19 cellular contexts compared by ENCODE assay signal in genomic region chrX:108396986-108397385, GRCh38. TPM values are rescaled to one million over a fixed set of nuclear protein-coding genes. Genes with fewer than 3 reads are reported as not detected.
DNase-seq lines count a peak whose midpoint lies in the region; ATAC-seq, FAIRE-seq and TF ChIP-seq lines count a peak whose summit lies in the region.
"Had no signal": no experiment of that assay in that cellular context is flagged by ENCODE, and none has a peak within 500 bp of the region (broad histone marks: within the 10 kb centered on the region; RNA-seq: fewer than 3 reads in every experiment).

No MANE protein-coding gene starts in this region.

- H3K4me1 ChIP-seq in A549 (peaks cover 68% of the 10 kb centered on the region), astrocyte (ENCODE audit: insufficient read depth, low read length) (peaks cover 10% of the 10 kb centered on the region), hepatocyte (ENCODE audit: insufficient read depth) (no peaks in the 10 kb centered on the region)
- H3K4me1 ChIP-seq in effector memory CD4-positive, alpha-beta T cell (ENCODE audit: control insufficient read depth, insufficient read depth, low read length, poor library complexity, severe bottlenecking): no peaks in the 10 kb centered on the region

- peak overlapping the region; percentile 73 for H3K4me3 Mint-ChIP-seq in HFFc6
- H3K4me3 Mint-ChIP-seq in astrocyte (ENCODE audit: unreplicated experiment): no peak overlapping the region

- H2AFZ ChIP-seq in astrocyte (ENCODE audit: low read depth, low read length) (no peak overlapping the region), hepatocyte (no peak overlapping the region)

- H3K9me3 ChIP-seq in A549 (no peaks in the 10 kb centered on the region), astrocyte (ENCODE audit: insufficient read depth, low read depth, low read length) (no peaks in the 10 kb centered on the region), hepatocyte (ENCODE audit: low read depth) (no peaks in the 10 kb centered on the region)
- H3K9me3 ChIP-seq in effector memory CD4-positive, alpha-beta T cell (ENCODE audit: control insufficient read depth, low read length): no peaks in the 10 kb centered on the region

- TF ChIP-seq EP300 in A549 (IDR thresholded peaks at IDR 0.05): no peak

- H3K4me1 Mint-ChIP-seq in HFFc6 (ENCODE audit: low read depth) (peaks cover 45% of the 10 kb centered on the region), astrocyte (ENCODE audit: low read depth, unreplicated experiment) (peaks cover 27% of the 10 kb centered on the region)

- H3K4me2 ChIP-seq in A549: peak overlapping the region; percentile 74
- peak overlapping the region; percentile 30 for H3K4me2 ChIP-seq in astrocyte (ENCODE audit: low read length)
- no peak overlapping the region for H3K4me2 ChIP-seq in hepatocyte

- no peaks in the 10 kb centered on the region for H3K9me2 ChIP-seq in hepatocyte (replicated peaks; ENCODE audit: insufficient read depth)

- H3K36me3 Mint-ChIP-seq in HFFc6 (ENCODE audit: low read depth): no peaks in the 10 kb centered on the region
- no peaks in the 10 kb centered on the region for H3K36me3 Mint-ChIP-seq in astrocyte (ENCODE audit: low read depth, unreplicated experiment)

- H3K4me3 ChIP-seq in A549 (no peak overlapping the region), astrocyte (ENCODE audit: insufficient read depth, low read depth, low read length) (no peak overlapping the region), hepatocyte (no peak overlapping the region), brain microvascular endothelial cell (ENCODE audit: low read depth, low read length) (no peak overlapping the region)
- no peak overlapping the region for H3K4me3 ChIP-seq in effector memory CD4-positive, alpha-beta T cell (ENCODE audit: insufficient read depth, low read depth, low read length, poor library complexity, severe bottlenecking)

- peak; percentile 96 for FAIRE-seq in A549 (lab: Jason Lieb, UNC)
- peak; percentile 85 for FAIRE-seq in astrocyte (lab: Jason Lieb, UNC)
- FAIRE-seq: G401.6, GM12891, HTR-8/SVneo had no signal

- H3K36me3 ChIP-seq in astrocyte (ENCODE audit: insufficient read depth, low read length) (no peaks in the 10 kb centered on the region), hepatocyte (replicated peaks; ENCODE audit: insufficient read depth, low read depth) (no peaks in the 10 kb centered on the region), brain microvascular endothelial cell (replicated peaks) (no peaks in the 10 kb centered on the region)
- H3K36me3 ChIP-seq in effector memory CD4-positive, alpha-beta T cell (ENCODE audit: control insufficient read depth, insufficient read depth, low read length): no peaks in the 10 kb centered on the region

- no peak for DNase-seq in A549 (ENCODE audit: low read depth in 1 of 2, low spot score in 1 of 2)
- no peak for DNase-seq in HFFc6
- DNase-seq in astrocyte (ENCODE audit: low read depth): no peak
- no peak for DNase-seq in hepatocyte (ENCODE audit: low spot score)
- no peak for DNase-seq in UCSD-AML1 (lab: John Stamatoyannopoulos, UW; ENCODE audit: unreplicated experiment)
- DNase-seq in effector memory CD4-positive, alpha-beta T cell: no peak
- DNase-seq in KBM-7: no peak
- no peak for DNase-seq in brain microvascular endothelial cell
- DNase-seq: 8988T, MM.1S, NCI-H1105, NCI-H1694 treated with DMSO at 0.1 percent for 48 hours, NCI-H446 treated with DMSO at 0.1 percent for 48 hours, NCI-H774, SIG-M5 had no signal

- peak overlapping the region; percentile 62 for H3K27ac Mint-ChIP-seq in HFFc6
- H3K27ac Mint-ChIP-seq in astrocyte (ENCODE audit: unreplicated experiment): peak overlapping the region; percentile 20

- TF ChIP-seq RAD21 in A549 (conservative IDR thresholded peaks at IDR 0.05 in 1 of 2, IDR thresholded peaks at IDR 0.05 in 1 of 2): no peak

- no peaks in the 10 kb centered on the region for H3K9me3 Mint-ChIP-seq in HFFc6
- H3K9me3 Mint-ChIP-seq in astrocyte (ENCODE audit: unreplicated experiment): peaks cover 2% of the 10 kb centered on the region

- H3K27ac ChIP-seq in A549 (peak overlapping the region; percentile 84 to 90), astrocyte (ENCODE audit: low read depth, low read length) (no peak overlapping the region), hepatocyte (peak overlapping the region; percentile 83), brain microvascular endothelial cell (no peak overlapping the region)
- no peak overlapping the region for H3K27ac ChIP-seq in effector memory CD4-positive, alpha-beta T cell (ENCODE audit: insufficient read depth, low read length, poor library complexity, severe bottlenecking)
- H3K27ac ChIP-seq: C4-2B had no signal

- CTCF ChIA-PET in A549 (lab: Yijun Ruan, JAX): no interaction called here

- POLR2A ChIA-PET in A549 (lab: Yijun Ruan, JAX): no interaction called here

- H3K9ac ChIP-seq in astrocyte (ENCODE audit: low read length): no peak overlapping the region

- H3K27me3 Mint-ChIP-seq in HFFc6 (ENCODE audit: insufficient read depth): no peaks in the 10 kb centered on the region
- no peaks in the 10 kb centered on the region for H3K27me3 Mint-ChIP-seq in astrocyte (ENCODE audit: low read depth, unreplicated experiment)

- no peak for ATAC-seq in A549

- WGBS in A549 (ENCODE audit: missing lambda C conversion rate): 79% methylated on average over 1 of the region's 1 CpG
- 79% methylated on average over 1 of the region's 1 CpG for WGBS in hepatocyte (ENCODE audit: low lambda C conversion rate, missing lambda C conversion rate)

- no peaks in the 10 kb centered on the region for H3K79me2 ChIP-seq in astrocyte (ENCODE audit: insufficient read depth, low read length)
- H3K79me2 ChIP-seq in hepatocyte: no peaks in the 10 kb centered on the region

- in situ Hi-C loops in KBM-7 (cut with MboI; ENCODE audit: low pct_unique_long_range_greater_than_20kb, low sequenced_read_pairs) (no loop called here), brain microvascular endothelial cell (cut with HindIII; ENCODE audit: low pct_ligation_motif_present, low sequenced_read_pairs) (no loop called here)

- no peaks in the 10 kb centered on the region for H4K20me1 ChIP-seq in astrocyte (ENCODE audit: insufficient read depth, low read length)
- no peaks in the 10 kb centered on the region for H4K20me1 ChIP-seq in hepatocyte (ENCODE audit: insufficient read depth, poor library complexity, severe bottlenecking)

- no peaks in the 10 kb centered on the region for H3K27me3 ChIP-seq in astrocyte (ENCODE audit: insufficient read depth, low read length)
- no peaks in the 10 kb centered on the region for H3K27me3 ChIP-seq in hepatocyte
- H3K27me3 ChIP-seq in effector memory CD4-positive, alpha-beta T cell (replicated peaks; ENCODE audit: control insufficient read depth, insufficient read depth, low read length, poor library complexity, severe bottlenecking): no peaks in the 10 kb centered on the region
- H3K27me3 ChIP-seq in brain microvascular endothelial cell (replicated peaks): no peaks in the 10 kb centered on the region

- no peak for TF ChIP-seq POLR2A in A549 (IDR thresholded peaks at IDR 0.05; ENCODE audit: low read length)

- no peak for TF ChIP-seq CTCF in A549 (IDR thresholded peaks at IDR 0.05)
- TF ChIP-seq CTCF in HFFc6 (IDR thresholded peaks at IDR 0.05): no peak
- TF ChIP-seq CTCF in astrocyte (IDR thresholded peaks at IDR 0.05; ENCODE audit: insufficient read depth, low read depth, low read length): no peak
- TF ChIP-seq CTCF in hepatocyte (IDR thresholded peaks at IDR 0.05; ENCODE audit: poor library complexity): no peak
- TF ChIP-seq CTCF in brain microvascular endothelial cell (IDR thresholded peaks at IDR 0.05; ENCODE audit: low read depth, low read length, missing control alignments): no peak

TF ChIP-seq in A549, 52 proteins besides CTCF, POLR2A, EP300 and RAD21 (continues in another document):
- TF ChIP-seq SREBF2 (IDR thresholded peaks at IDR 0.05) (no peak), PHF8 (IDR thresholded peaks at IDR 0.05; ENCODE audit: borderline replicate concordance, low read depth) (no peak), CHD4 (IDR thresholded peaks at IDR 0.05; ENCODE audit: borderline replicate concordance) (no peak), CBX2 (IDR thresholded peaks at IDR 0.05; ENCODE audit: borderline replicate concordance, low read depth) (no peak), RNF2 (IDR thresholded peaks at IDR 0.05; ENCODE audit: borderline replicate concordance, low read depth) (no peak)

RNA-seq across cellular contexts. Expression of gene COL4A6, which starts 41.2 kb away (rescaled TPM):
- 19.8 and 24.3 TPM in 2 replicates for polyA plus RNA-seq in A549 (2011; rRNA removed)
- polyA plus RNA-seq in A549 (2012; cell fraction: cytosol; rRNA removed): 8.7 and 9.9 TPM in 2 replicates
- polyA plus RNA-seq in A549 (2012; cell fraction: nucleus; rRNA removed): 45.5 and 50.8 TPM in 2 replicates
- 12.5 to 14.2 TPM (median 13.0 TPM) in 3 replicates for polyA plus RNA-seq in A549 (2017; fragmentation: RNase III; extraction: RNeasy Plus Mini Kit Qiagen cat#74134 plus additional on column Dnase treatment)
- polyA minus RNA-seq in A549 (2011; rRNA and poly(A)+ RNA removed): 20.6 and 21.2 TPM in 2 replicates
- total RNA-seq in HFFc6 (2021; fragmentation: NEBNext Ultra II Directional; extraction: Animal tissue kit (Norgen Biotek cat#: 25700)): under 1 TPM; 0.03 to 0.16 (median 0.11) TPM
- 4.4 and 8.1 TPM in 2 replicates for total RNA-seq in astrocyte
- 9.6 and 12.9 TPM in 2 replicates for total RNA-seq in hepatocyte
- 4.0 and 6.9 TPM in 2 replicates for polyA plus RNA-seq in hepatocyte

RNA-seq across cellular contexts. Expression of gene COL4A5, which starts 42.7 kb away (rescaled TPM):
- 48.6 and 67.8 TPM in 2 replicates for polyA plus RNA-seq in A549 (2011; rRNA removed)
- 16.3 and 18.7 TPM in 2 replicates for polyA plus RNA-seq in A549 (2012; cell fraction: cytosol; rRNA removed)
- 114 and 140 TPM in 2 replicates for polyA plus RNA-seq in A549 (2012; cell fraction: nucleus; rRNA removed)
- 17.5 to 22.3 TPM (median 21.3 TPM) in 3 replicates for polyA plus RNA-seq in A549 (2017; fragmentation: RNase III; extraction: RNeasy Plus Mini Kit Qiagen cat#74134 plus additional on column Dnase treatment)
- 45.2 and 57.0 TPM in 2 replicates for polyA minus RNA-seq in A549 (2011; rRNA and poly(A)+ RNA removed)
- 1 to 10 TPM; 4.3 to 7.9 (median 6.2) TPM for total RNA-seq in HFFc6 (2021; fragmentation: NEBNext Ultra II Directional; extraction: Animal tissue kit (Norgen Biotek cat#: 25700))
- 57.1 and 57.9 TPM in 2 replicates for total RNA-seq in astrocyte
- 95.0 and 99.0 TPM in 2 replicates for total RNA-seq in hepatocyte
- polyA plus RNA-seq in hepatocyte: 28.6 and 32.7 TPM in 2 replicates

Comparison
In these comparisons a context has a peak if more than half of its experiments do, and no peak if none do; other contexts are left out.
1. H3K27ac ChIP-seq: peak in A549 (2 of 2) and hepatocyte (single experiment); none in astrocyte (single experiment), effector memory CD4-positive, alpha-beta T cell (single experiment) and brain microvascular endothelial cell (single experiment).